ENCODE assay signal across 1 cellular context in the genomic region with DNA sequence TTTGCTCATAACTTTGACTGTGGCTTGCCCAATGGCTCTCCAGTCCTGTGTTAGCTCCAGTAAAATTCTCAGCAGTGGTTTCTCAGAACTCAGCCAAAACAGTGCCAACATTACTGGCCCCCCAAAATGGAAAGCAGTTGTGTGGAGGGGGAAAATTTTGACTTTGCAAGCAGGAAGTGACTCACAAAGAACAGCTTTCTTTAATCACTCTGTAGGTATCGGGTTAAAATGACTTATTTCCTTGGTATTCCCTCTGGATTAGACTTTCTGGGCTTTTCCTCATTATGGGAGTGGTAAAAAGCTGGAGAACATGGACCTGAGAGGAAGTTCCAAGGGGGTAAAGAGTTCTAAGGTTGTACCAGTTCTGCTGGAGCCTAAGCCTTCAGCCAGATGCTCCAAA.
A peak's percentile ranks its signal among the peaks of the same experiment; 100 is the strongest.
TF ChIP-seq lines count a peak whose summit lies in the region.

No MANE protein-coding gene starts in this region.

TF ChIP-seq in SK-N-SH, 30 proteins besides CTCF, POLR2A, EP300 and RAD21 (continued from another document):
- no peak for TF ChIP-seq TAF1 (IDR thresholded peaks at IDR 0.05; ENCODE audit: borderline replicate concordance, low read depth, low read length)
- TF ChIP-seq, protein P1, sequence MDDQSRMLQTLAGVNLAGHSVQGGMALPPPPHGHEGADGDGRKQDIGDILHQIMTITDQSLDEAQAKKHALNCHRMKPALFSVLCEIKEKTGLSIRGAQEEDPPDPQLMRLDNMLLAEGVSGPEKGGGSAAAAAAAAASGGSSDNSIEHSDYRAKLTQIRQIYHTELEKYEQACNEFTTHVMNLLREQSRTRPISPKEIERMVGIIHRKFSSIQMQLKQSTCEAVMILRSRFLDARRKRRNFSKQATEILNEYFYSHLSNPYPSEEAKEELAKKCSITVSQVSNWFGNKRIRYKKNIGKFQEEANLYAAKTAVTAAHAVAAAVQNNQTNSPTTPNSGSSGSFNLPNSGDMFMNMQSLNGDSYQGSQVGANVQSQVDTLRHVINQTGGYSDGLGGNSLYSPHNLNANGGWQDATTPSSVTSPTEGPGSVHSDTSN (IDR thresholded peaks at IDR 0.05), result peak; percentile 37; the same call in 1 of the 2 replicates
- no peak for TF ChIP-seq CHD2 (IDR thresholded peaks at IDR 0.05; ENCODE audit: low read length, partially characterized antibody)
- TF ChIP-seq RCOR1 (IDR thresholded peaks at IDR 0.05; ENCODE audit: low read length), result no peak
- peak; percentile 76 for TF ChIP-seq NFIC (IDR thresholded peaks at IDR 0.05; ENCODE audit: borderline replicate concordance)
- no peak for TF ChIP-seq FOXJ3 (CRISPR knock-in tag; IDR thresholded peaks at IDR 0.05)
- TF ChIP-seq ELF1 (IDR thresholded peaks at IDR 0.05), result peak; percentile 53; the same call in 1 of the 2 replicates
- peak; percentile 32; the same call in 1 of the 2 replicates for TF ChIP-seq FOXM1 (IDR thresholded peaks at IDR 0.05; ENCODE audit: low read depth)
- TF ChIP-seq POLR2AphosphoS5 (IDR thresholded peaks at IDR 0.05; ENCODE audit: low read depth, low read length), result peak; percentile 62; the same call in 1 of the 2 replicates
- TF ChIP-seq SIN3A (IDR thresholded peaks at IDR 0.05; ENCODE audit: borderline replicate concordance, low read depth, low read length), result no peak
- TF ChIP-seq GATA2 (CRISPR knock-in tag; IDR thresholded peaks at IDR 0.05), result no peak
- no peak for TF ChIP-seq SMC3 (IDR thresholded peaks at IDR 0.05; ENCODE audit: low read depth, low read length)
- TF ChIP-seq, protein P2, sequence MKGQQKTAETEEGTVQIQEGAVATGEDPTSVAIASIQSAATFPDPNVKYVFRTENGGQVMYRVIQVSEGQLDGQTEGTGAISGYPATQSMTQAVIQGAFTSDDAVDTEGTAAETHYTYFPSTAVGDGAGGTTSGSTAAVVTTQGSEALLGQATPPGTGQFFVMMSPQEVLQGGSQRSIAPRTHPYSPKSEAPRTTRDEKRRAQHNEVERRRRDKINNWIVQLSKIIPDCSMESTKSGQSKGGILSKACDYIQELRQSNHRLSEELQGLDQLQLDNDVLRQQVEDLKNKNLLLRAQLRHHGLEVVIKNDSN (IDR thresholded peaks at IDR 0.05; ENCODE audit: borderline replicate concordance, low read depth), result no peak
- no peak for TF ChIP-seq EZH2phosphoT487 (IDR thresholded peaks at IDR 0.05; ENCODE audit: borderline replicate concordance, low read depth)
- TF ChIP-seq MEF2A (IDR thresholded peaks at IDR 0.05; ENCODE audit: borderline replicate concordance, low read depth), result 0 out of 2 replicates have a peak, but pooled peaks have one; percentile 25
- TF ChIP-seq, protein P3, sequence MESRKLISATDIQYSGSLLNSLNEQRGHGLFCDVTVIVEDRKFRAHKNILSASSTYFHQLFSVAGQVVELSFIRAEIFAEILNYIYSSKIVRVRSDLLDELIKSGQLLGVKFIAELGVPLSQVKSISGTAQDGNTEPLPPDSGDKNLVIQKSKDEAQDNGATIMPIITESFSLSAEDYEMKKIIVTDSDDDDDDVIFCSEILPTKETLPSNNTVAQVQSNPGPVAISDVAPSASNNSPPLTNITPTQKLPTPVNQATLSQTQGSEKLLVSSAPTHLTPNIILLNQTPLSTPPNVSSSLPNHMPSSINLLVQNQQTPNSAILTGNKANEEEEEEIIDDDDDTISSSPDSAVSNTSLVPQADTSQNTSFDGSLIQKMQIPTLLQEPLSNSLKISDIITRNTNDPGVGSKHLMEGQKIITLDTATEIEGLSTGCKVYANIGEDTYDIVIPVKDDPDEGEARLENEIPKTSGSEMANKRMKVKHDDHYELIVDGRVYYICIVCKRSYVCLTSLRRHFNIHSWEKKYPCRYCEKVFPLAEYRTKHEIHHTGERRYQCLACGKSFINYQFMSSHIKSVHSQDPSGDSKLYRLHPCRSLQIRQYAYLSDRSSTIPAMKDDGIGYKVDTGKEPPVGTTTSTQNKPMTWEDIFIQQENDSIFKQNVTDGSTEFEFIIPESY (IDR thresholded peaks at IDR 0.05; ENCODE audit: borderline replicate concordance, low read depth), result no peak
- TF ChIP-seq NRF1 (IDR thresholded peaks at IDR 0.05; ENCODE audit: low read depth, low read length), result no peak
- no peak for TF ChIP-seq GABPA (IDR thresholded peaks at IDR 0.05; ENCODE audit: low read depth)
